Comparison of ENCODE assay signal across 8 cellular contexts in genomic region chr5:178130234-178130575, GRCh38. TPM values are rescaled to one million over a fixed set of nuclear protein-coding genes. Genes with fewer than 3 reads are reported as not detected.
DNase-seq lines count a peak whose midpoint lies in the region; ATAC-seq and TF ChIP-seq lines count a peak whose summit lies in the region.
"Not testable (repeated sequence)": the region's sequence is repeated elsewhere in the genome, so short reads cannot be mapped to it uniquely, and the experiment has no call there.

No MANE protein-coding gene starts in this region.

- peak overlapping the region; percentile 77 for H3K27ac Mint-ChIP-seq in activated CD4-positive, alpha-beta T cell treated with anti-CD3 and anti-CD28 coated beads for 36 hours
- not testable (repeated sequence) for H3K27ac Mint-ChIP-seq in MCF 10A (ENCODE audit: low read depth, unreplicated experiment); memory B cell

- H3K4me3 ChIP-seq in MG63 (peak overlapping the region; percentile 95), fibroblast of villous mesenchyme (ENCODE audit: low read depth, low read length) (peak overlapping the region; percentile 87), rectal smooth muscle tissue (ENCODE audit: low read length) (peak overlapping the region; percentile 78), upper lobe of right lung (peak overlapping the region; percentile 90)

- BruUV-seq in MCF 10A (replicated peaks; lab: Mats Ljungman, UMichigan) = TSS peak; percentile 62

- peak overlapping the region; percentile 77 for H3K9ac ChIP-seq in rectal smooth muscle tissue (ENCODE audit: low read length)

- not testable (repeated sequence) for ATAC-seq in activated CD4-positive, alpha-beta T cell treated with anti-CD3 and anti-CD28 coated beads for 36 hours; memory B cell (ENCODE audit: low read depth); upper lobe of right lung

- DNase-seq in DMS53 treated with DMSO at 0.1 percent for 48 hours (lab: John Stamatoyannopoulos, UW; ENCODE audit: unreplicated experiment) = peak; percentile 70
- not testable (repeated sequence) for DNase-seq in MG63; activated CD4-positive, alpha-beta T cell treated with anti-CD3 and anti-CD28 coated beads for 36 hours; MCF 10A (ENCODE audit: unreplicated experiment); memory B cell (ENCODE audit: low spot score in 2 of 2); upper lobe of right lung
- peak; percentile 55 for DNase-seq in fibroblast of villous mesenchyme (ENCODE audit: low read depth)

- H3K4me1 ChIP-seq in rectal smooth muscle tissue (ENCODE audit: control insufficient read depth, insufficient read depth, low read length) = not testable (repeated sequence)
- H3K4me1 ChIP-seq in upper lobe of right lung = peaks cover 10% of the 10 kb centered on the region

- peak overlapping the region; percentile 69 for H3K4me3 Mint-ChIP-seq in activated CD4-positive, alpha-beta T cell treated with anti-CD3 and anti-CD28 coated beads for 36 hours
- H3K4me3 Mint-ChIP-seq in MCF 10A (ENCODE audit: unreplicated experiment) (peak overlapping the region; percentile 74), memory B cell (peak overlapping the region; percentile 73)

- not testable (repeated sequence) for H3K9me3 ChIP-seq in MG63, upper lobe of right lung

- H3K9me3 Mint-ChIP-seq in activated CD4-positive, alpha-beta T cell treated with anti-CD3 and anti-CD28 coated beads for 36 hours (ENCODE audit: low read depth); MCF 10A (ENCODE audit: unreplicated experiment); memory B cell: not testable (repeated sequence)

- not testable (repeated sequence) for H3K27me3 ChIP-seq in MG63; rectal smooth muscle tissue (ENCODE audit: control insufficient read depth, insufficient read depth, low read length); upper lobe of right lung

- POLR2A ChIA-PET in activated CD4-positive, alpha-beta T cell treated with anti-CD3 and anti-CD28 coated beads for 36 hours (lab: Charles Lee) = not testable (repeated sequence)
- POLR2A ChIA-PET in MCF 10A (lab: Yijun Ruan, JAX) = interaction anchor here (0.7 to 1.4 kb wide), 5 partner anchors 9 to 52 kb away, joined by 3 to 6 read pairs (median 6); partner anchors contain the start of gene NHP2

- H3K27ac ChIP-seq in rectal smooth muscle tissue (ENCODE audit: low read depth, low read length) (peak overlapping the region; percentile 91), upper lobe of right lung (peak overlapping the region; percentile 89)

- intact Hi-C loops in activated CD4-positive, alpha-beta T cell treated with anti-CD3 and anti-CD28 coated beads for 36 hours (cut with DNase I, micrococcal nuclease) = loop anchor here (1.0 to 5.0 kb wide), 5 partner anchors 9 to 75 kb away; partner anchors contain the start of genes N4BP3 (in 1 of the 2) and NHP2 (in 1 of the 2)
- intact Hi-C loops in MCF 10A (cut with micrococcal nuclease) = loop anchor here (5.0 kb wide), 1 partner anchor 53 kb away; no protein-coding TSS in a partner anchor
- intact Hi-C loops in upper lobe of right lung (cut with DNase I) = not testable (repeated sequence)

- not testable (repeated sequence) for TF ChIP-seq CTCF in MCF 10A (IDR thresholded peaks at IDR 0.05; ENCODE audit: unreplicated experiment); fibroblast of villous mesenchyme (IDR thresholded peaks at IDR 0.05; ENCODE audit: insufficient read depth, low read depth, low read length); upper lobe of right lung (IDR thresholded peaks at IDR 0.05)

- peaks cover 15% of the 10 kb centered on the region for H3K36me3 Mint-ChIP-seq in activated CD4-positive, alpha-beta T cell treated with anti-CD3 and anti-CD28 coated beads for 36 hours (ENCODE audit: low read depth)
- H3K36me3 Mint-ChIP-seq in MCF 10A (ENCODE audit: insufficient read depth, unreplicated experiment) (peaks cover 20% of the 10 kb centered on the region), memory B cell (peaks cover 10% of the 10 kb centered on the region)

- H3K36me3 ChIP-seq in MG63 (peaks cover 14% of the 10 kb centered on the region), upper lobe of right lung (peaks cover 12% of the 10 kb centered on the region)
- not testable (repeated sequence) for H3K36me3 ChIP-seq in rectal smooth muscle tissue (ENCODE audit: control insufficient read depth, insufficient read depth, low read length)

- H3K4me1 Mint-ChIP-seq in activated CD4-positive, alpha-beta T cell treated with anti-CD3 and anti-CD28 coated beads for 36 hours = peaks cover 22% of the 10 kb centered on the region
- peaks cover 18% of the 10 kb centered on the region for H3K4me1 Mint-ChIP-seq in MCF 10A (ENCODE audit: insufficient read depth, unreplicated experiment)
- not testable (repeated sequence) for H3K4me1 Mint-ChIP-seq in memory B cell

- not testable (repeated sequence) for H3K27me3 Mint-ChIP-seq in activated CD4-positive, alpha-beta T cell treated with anti-CD3 and anti-CD28 coated beads for 36 hours; MCF 10A (ENCODE audit: insufficient read depth, unreplicated experiment); memory B cell

- CTCF ChIA-PET in activated CD4-positive, alpha-beta T cell treated with anti-CD3 and anti-CD28 coated beads for 36 hours (lab: Charles Lee) = interaction anchor here (1.7 to 3.5 kb wide), 2 partner anchors 9 to 16 kb away, joined by 3 to 17 read pairs; no protein-coding TSS in a partner anchor
- CTCF ChIA-PET in MCF 10A (lab: Yijun Ruan, JAX) = interaction anchor here (1.3 to 8.9 kb wide), 2 partner anchors 16 to 54 kb away, joined by 3 to 101 read pairs; no protein-coding TSS in a partner anchor

RNA-seq across cellular contexts. Expression of gene RMND5B, which starts 0.6 kb away (rescaled TPM):
- 39.8 and 54.2 TPM in 2 replicates for total RNA-seq in MG63 (2014; rRNA removed; shearing (Covaris generic); ENCODE audit: low replicate concordance)
- total RNA-seq in activated CD4-positive, alpha-beta T cell treated with anti-CD3 and anti-CD28 coated beads for 36 hours = 10 to 100 TPM; 24.1 to 28.7 TPM
- 53.0 and 56.5 TPM in 2 replicates for total RNA-seq in MCF 10A (2022)
- total RNA-seq in fibroblast of villous mesenchyme = 22.0 and 22.9 TPM in 2 replicates
- total RNA-seq in upper lobe of right lung = 44.7 TPM

RNA-seq across cellular contexts. Expression of gene N4BP3, which starts 16.9 kb away (rescaled TPM):
- total RNA-seq in MG63 (2014; rRNA removed; shearing (Covaris generic); ENCODE audit: low replicate concordance) = 1.0 and 2.3 TPM in 2 replicates
- 1 to 10 TPM; 3.3 to 3.7 TPM for total RNA-seq in activated CD4-positive, alpha-beta T cell treated with anti-CD3 and anti-CD28 coated beads for 36 hours
- total RNA-seq in MCF 10A (2022) = 0.33 and 0.56 TPM in 2 replicates
- total RNA-seq in fibroblast of villous mesenchyme = 0.43 and 0.64 TPM in 2 replicates
- 5.2 TPM for total RNA-seq in upper lobe of right lung

RNA-seq across cellular contexts. Expression of gene NHP2, which starts 23.5 kb away (rescaled TPM):
- 441 and 476 TPM in 2 replicates for total RNA-seq in MG63 (2014; rRNA removed; shearing (Covaris generic); ENCODE audit: low replicate concordance)
- 100 to 1,000 TPM; 244 TPM for total RNA-seq in activated CD4-positive, alpha-beta T cell treated with anti-CD3 and anti-CD28 coated beads for 36 hours
- 322 and 327 TPM in 2 replicates for total RNA-seq in MCF 10A (2022)
- 88.1 and 102 TPM in 2 replicates for total RNA-seq in fibroblast of villous mesenchyme
- total RNA-seq in upper lobe of right lung = 60.1 TPM

RNA-seq across cellular contexts. Expression of gene GMCL2, which starts 57.0 kb away (rescaled TPM):
- not detected in 2 replicates for total RNA-seq in MG63 (2014; rRNA removed; shearing (Covaris generic); ENCODE audit: low replicate concordance)
- not detected for total RNA-seq in activated CD4-positive, alpha-beta T cell treated with anti-CD3 and anti-CD28 coated beads for 36 hours
- total RNA-seq in MCF 10A (2022) (not detected in 2 replicates), fibroblast of villous mesenchyme (not detected in 2 replicates), upper lobe of right lung (not detected)
